ENCODE assay signal across 1 cellular context in the genomic region with DNA sequence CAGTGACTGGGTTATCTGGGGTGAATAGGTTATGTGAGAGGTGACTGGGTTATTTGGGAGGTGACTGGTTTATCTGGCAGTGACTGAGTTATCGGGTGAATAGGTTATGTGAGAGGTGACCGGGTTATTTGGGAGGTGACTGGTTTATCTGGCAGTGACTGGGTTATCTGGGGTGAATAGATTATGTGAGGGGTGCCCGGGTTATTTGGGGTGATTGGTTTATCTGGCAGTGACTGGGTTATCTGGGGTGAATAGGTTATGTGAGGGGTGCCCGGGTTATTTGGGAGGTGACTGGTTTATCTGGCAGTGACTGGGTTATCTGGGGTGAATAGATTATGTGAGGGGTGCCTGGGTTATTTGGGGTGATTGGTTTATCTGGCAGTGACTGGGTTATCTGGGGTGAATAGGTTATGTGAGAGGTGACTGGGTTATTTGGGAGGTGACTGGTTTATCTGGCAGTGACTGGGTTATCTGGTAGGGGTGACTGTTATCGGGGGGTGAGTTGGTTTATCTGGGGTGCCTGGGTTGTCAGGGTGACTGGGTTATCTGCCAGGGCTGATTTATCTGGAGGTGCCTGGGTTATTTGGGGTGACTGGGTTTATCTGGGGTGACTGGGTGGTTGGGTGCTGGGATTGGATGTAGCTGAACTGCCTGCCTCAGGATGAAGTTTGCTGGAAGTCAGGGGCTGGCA.
TF ChIP-seq lines count a peak whose summit lies in the region.
"Not testable (repeated sequence)": the region's sequence is repeated elsewhere in the genome, so short reads cannot be mapped to it uniquely, and the experiment has no call there.

No MANE protein-coding gene starts in this region.

TF ChIP-seq in K562, 482 proteins besides CTCF, POLR2A, EP300 and RAD21:
- peak; percentile 38; the same call in 1 of the 2 replicates for TF ChIP-seq CBFA2T2 (conservative IDR thresholded peaks at IDR 0.05)
- TF ChIP-seq ARID1B (IDR thresholded peaks at IDR 0.05): peak; percentile 55
- not testable (repeated sequence) for TF ChIP-seq NR2C2 (CRISPR knock-in tag; IDR thresholded peaks at IDR 0.05)
- TF ChIP-seq NR2C2 (tag; IDR thresholded peaks at IDR 0.05): peak; percentile 65
- 0 out of 4 replicates have a peak, but pooled peaks of 1 of the 2 experiments have one; percentile 20 for TF ChIP-seq HDAC1 (IDR thresholded peaks at IDR 0.05)
- TF ChIP-seq SMARCE1 (IDR thresholded peaks at IDR 0.05): 0 out of 2 replicates have a peak, but pooled peaks have one; percentile 25
- 0 out of 4 replicates have a peak, but pooled peaks of 1 of the 2 experiments have one; percentile 30 for TF ChIP-seq KDM1A (IDR thresholded peaks at IDR 0.05)
- TF ChIP-seq DPF2 (IDR thresholded peaks at IDR 0.05): 0 out of 2 replicates have a peak, but pooled peaks have one; percentile 47
- peak; percentile 31; the same call in 1 of the 2 replicates for TF ChIP-seq TAL1 (IDR thresholded peaks at IDR 0.05)
- TF ChIP-seq FOSL1 (tag; conservative IDR thresholded peaks at IDR 0.05): 0 out of 2 replicates have a peak, but pooled peaks have one; percentile 24
- peak; percentile 51; the same call in 1 of the 2 replicates for TF ChIP-seq NCOR1 (IDR thresholded peaks at IDR 0.05)
- TF ChIP-seq, protein P1, sequence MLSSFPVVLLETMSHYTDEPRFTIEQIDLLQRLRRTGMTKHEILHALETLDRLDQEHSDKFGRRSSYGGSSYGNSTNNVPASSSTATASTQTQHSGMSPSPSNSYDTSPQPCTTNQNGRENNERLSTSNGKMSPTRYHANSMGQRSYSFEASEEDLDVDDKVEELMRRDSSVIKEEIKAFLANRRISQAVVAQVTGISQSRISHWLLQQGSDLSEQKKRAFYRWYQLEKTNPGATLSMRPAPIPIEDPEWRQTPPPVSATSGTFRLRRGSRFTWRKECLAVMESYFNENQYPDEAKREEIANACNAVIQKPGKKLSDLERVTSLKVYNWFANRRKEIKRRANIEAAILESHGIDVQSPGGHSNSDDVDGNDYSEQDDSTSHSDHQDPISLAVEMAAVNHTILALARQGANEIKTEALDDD (IDR thresholded peaks at IDR 0.05): peak; percentile 90
- 0 out of 4 replicates have a peak, but pooled peaks of 1 of the 2 experiments have one; percentile 12 for TF ChIP-seq NRF1 (conservative IDR thresholded peaks at IDR 0.05 in 1 of 2, IDR thresholded peaks at IDR 0.05 in 1 of 2)
- TF ChIP-seq CBFA2T3 (IDR thresholded peaks at IDR 0.05): peak; percentile 66
- TF ChIP-seq NCOA1 (IDR thresholded peaks at IDR 0.05; ENCODE audit: low read depth): 0 out of 2 replicates have a peak, but pooled peaks have one; percentile 41
- TF ChIP-seq, protein P2, sequence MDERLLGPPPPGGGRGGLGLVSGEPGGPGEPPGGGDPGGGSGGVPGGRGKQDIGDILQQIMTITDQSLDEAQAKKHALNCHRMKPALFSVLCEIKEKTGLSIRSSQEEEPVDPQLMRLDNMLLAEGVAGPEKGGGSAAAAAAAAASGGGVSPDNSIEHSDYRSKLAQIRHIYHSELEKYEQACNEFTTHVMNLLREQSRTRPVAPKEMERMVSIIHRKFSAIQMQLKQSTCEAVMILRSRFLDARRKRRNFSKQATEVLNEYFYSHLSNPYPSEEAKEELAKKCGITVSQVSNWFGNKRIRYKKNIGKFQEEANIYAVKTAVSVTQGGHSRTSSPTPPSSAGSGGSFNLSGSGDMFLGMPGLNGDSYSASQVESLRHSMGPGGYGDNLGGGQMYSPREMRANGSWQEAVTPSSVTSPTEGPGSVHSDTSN (CRISPR knock-in tag; IDR thresholded peaks at IDR 0.05; ENCODE audit: low read depth): not testable (repeated sequence)
- TF ChIP-seq, protein P2 (tag; conservative IDR thresholded peaks at IDR 0.05; ENCODE audit: low read depth): peak; percentile 23; the same call in 1 of the 2 replicates
